In genomic region chr2:28751102-28751955, GRCh38 we compare ENCODE assay signal across 1 cellular context.
TF ChIP-seq lines count a peak whose summit lies in the region.

PPP1CB (plus strand) TSS chr2:28751830; CDS start chr2:28752125, 295 bp downstream.

TF ChIP-seq in K562, 482 proteins besides CTCF, POLR2A, EP300 and RAD21 (continued from another document and continues in another):
- TF ChIP-seq ETS1 (conservative IDR thresholded peaks at IDR 0.05; ENCODE audit: control insufficient read depth, low read depth, low read length) (0 out of 2 replicates have a peak, but pooled peaks have one; percentile 40), MAFK (IDR thresholded peaks at IDR 0.05; ENCODE audit: low read length) (no peak), ELK1 (CRISPR knock-in tag; IDR thresholded peaks at IDR 0.05) (no peak), ZC3H4 (CRISPR knock-in tag; IDR thresholded peaks at IDR 0.05; ENCODE audit: borderline replicate concordance) (no peak), RBM25 (IDR thresholded peaks at IDR 0.05; ENCODE audit: low read depth, low read length, severe bottlenecking) (no peak), EZH2 (IDR thresholded peaks at IDR 0.05; ENCODE audit: borderline replicate concordance, low read depth, low read length) (no peak), ATF7 (IDR thresholded peaks at IDR 0.05) (peak; percentile 88), BRD9 (IDR thresholded peaks at IDR 0.05; ENCODE audit: low read depth, partially characterized antibody) (peak; percentile 38), NFRKB (IDR thresholded peaks at IDR 0.05; ENCODE audit: low read depth) (peak; percentile 69; the same call in 1 of the 2 replicates), ZNF668 (CRISPR knock-in tag; IDR thresholded peaks at IDR 0.05) (no peak), ZNF324 (CRISPR knock-in tag; IDR thresholded peaks at IDR 0.05) (no peak), ZNF354B (CRISPR knock-in tag; IDR thresholded peaks at IDR 0.05) (no peak), STAT5A (IDR thresholded peaks at IDR 0.05; ENCODE audit: borderline replicate concordance, low read length) (no peak), RBM22 (IDR thresholded peaks at IDR 0.05; ENCODE audit: low read depth, low read length, poor library complexity, severe bottlenecking) (peak; percentile 3), ZKSCAN3 (CRISPR knock-in tag; IDR thresholded peaks at IDR 0.05) (no peak), MTA3 (IDR thresholded peaks at IDR 0.05; ENCODE audit: borderline replicate concordance) (peak; percentile 91), KDM4B (IDR thresholded peaks at IDR 0.05; ENCODE audit: borderline replicate concordance in 2 of 2, low read depth in 1 of 2) (0 out of 4 replicates have a peak, but pooled peaks of 1 of the 2 experiments have one; percentile 6), SNIP1 (IDR thresholded peaks at IDR 0.05; ENCODE audit: low read depth) (no peak), ZNF217 (CRISPR knock-in tag; IDR thresholded peaks at IDR 0.05) (no peak), KAT2B (IDR thresholded peaks at IDR 0.05; ENCODE audit: low read depth, low read length) (no peak), KLF16 (IDR thresholded peaks at IDR 0.05) (no peak), ZNF232 (CRISPR knock-in tag; IDR thresholded peaks at IDR 0.05) (no peak), ZBTB2 (IDR thresholded peaks at IDR 0.05) (peak; percentile 94), ZNF165 (CRISPR knock-in tag; IDR thresholded peaks at IDR 0.05; ENCODE audit: borderline replicate concordance) (no peak), DDX20 (tag; IDR thresholded peaks at IDR 0.05; ENCODE audit: low read depth) (no peak), ZNF717 (CRISPR knock-in tag; IDR thresholded peaks at IDR 0.05) (no peak), ILF3 (IDR thresholded peaks at IDR 0.05; ENCODE audit: borderline replicate concordance) (no peak), C11orf30 (IDR thresholded peaks at IDR 0.05; ENCODE audit: low read depth) (no peak), KLF6 (CRISPR knock-in tag; IDR thresholded peaks at IDR 0.05; ENCODE audit: borderline replicate concordance) (no peak), MAZ (CRISPR knock-in tag; conservative IDR thresholded peaks at IDR 0.05 in 1 of 2, IDR thresholded peaks at IDR 0.05 in 1 of 2) (peak in 1 of 2 experiments; percentile 85; a peak in 2 of 4 replicates), BCLAF1 (IDR thresholded peaks at IDR 0.05; ENCODE audit: borderline replicate concordance in 1 of 2, control insufficient read depth in 1 of 2, low read depth in 2 of 2, low read length in 1 of 2) (0 out of 4 replicates have a peak, but pooled peaks of 1 of the 2 experiments have one; percentile 37), ZNF586 (CRISPR knock-in tag; conservative IDR thresholded peaks at IDR 0.05) (0 out of 2 replicates have a peak, but pooled peaks have one; percentile 19), CGGBP1 (CRISPR knock-in tag; IDR thresholded peaks at IDR 0.05) (no peak), MBD2 (IDR thresholded peaks at IDR 0.05; ENCODE audit: borderline replicate concordance, low read depth) (peak; percentile 45; the same call in 1 of the 2 replicates), CHD1 (IDR thresholded peaks at IDR 0.05; ENCODE audit: low read length) (peak; percentile 85), NR2C1 (IDR thresholded peaks at IDR 0.05) (no peak), NR2C1 (tag; IDR thresholded peaks at IDR 0.05) (no peak), CHD2 (IDR thresholded peaks at IDR 0.05; ENCODE audit: low read depth, low read length) (no peak), TBP (optimal IDR thresholded peaks at IDR 0.05; ENCODE audit: low read depth, low read length) (peak; percentile 45), ZNF644 (tag; IDR thresholded peaks at IDR 0.05; ENCODE audit: low read depth) (no peak), SLC30A9 (CRISPR knock-in tag; IDR thresholded peaks at IDR 0.05) (no peak), BMI1 (IDR thresholded peaks at IDR 0.05; ENCODE audit: low read length) (no peak), SNRNP70 (optimal IDR thresholded peaks at IDR 0.05; ENCODE audit: low read depth, low read length) (no peak), SMARCE1 (IDR thresholded peaks at IDR 0.05) (no peak; the same call in 1 of the 2 replicates), RNF219 (CRISPR knock-in tag; IDR thresholded peaks at IDR 0.05) (no peak), OTX1 (CRISPR knock-in tag; IDR thresholded peaks at IDR 0.05) (0 out of 2 replicates have a peak, but pooled peaks have one; percentile 62), ZNF785 (CRISPR knock-in tag; IDR thresholded peaks at IDR 0.05) (no peak), JUND (IDR thresholded peaks at IDR 0.05; ENCODE audit: borderline replicate concordance, low read depth, low read length) (no peak), JUND (tag; IDR thresholded peaks at IDR 0.05; ENCODE audit: borderline replicate concordance, low read depth, low read length) (peak; percentile 51; the same call in 1 of the 3 replicates), CBFA2T2 (conservative IDR thresholded peaks at IDR 0.05) (no peak), ELF1 (tag; IDR thresholded peaks at IDR 0.05) (0 out of 2 replicates have a peak, but pooled peaks have one; percentile 16), LARP7 (IDR thresholded peaks at IDR 0.05) (no peak), NR2F6 (CRISPR knock-in tag; IDR thresholded peaks at IDR 0.05) (no peak), PYGO2 (tag; IDR thresholded peaks at IDR 0.05) (no peak), ZNF197 (CRISPR knock-in tag; IDR thresholded peaks at IDR 0.05; ENCODE audit: low read depth) (peak; percentile 76; the same call in 1 of the 2 replicates), THRA (IDR thresholded peaks at IDR 0.05) (no peak), TRIM25 (IDR thresholded peaks at IDR 0.05; ENCODE audit: borderline replicate concordance) (no peak), ATF6 (CRISPR knock-in tag; IDR thresholded peaks at IDR 0.05) (no peak; the same call in 1 of the 2 replicates), ZNF384 (IDR thresholded peaks at IDR 0.05; ENCODE audit: low read depth, low read length) (no peak), SMARCA5 (IDR thresholded peaks at IDR 0.05) (no peak; the same call in 1 of the 2 replicates)
- TF ChIP-seq, protein P1, sequence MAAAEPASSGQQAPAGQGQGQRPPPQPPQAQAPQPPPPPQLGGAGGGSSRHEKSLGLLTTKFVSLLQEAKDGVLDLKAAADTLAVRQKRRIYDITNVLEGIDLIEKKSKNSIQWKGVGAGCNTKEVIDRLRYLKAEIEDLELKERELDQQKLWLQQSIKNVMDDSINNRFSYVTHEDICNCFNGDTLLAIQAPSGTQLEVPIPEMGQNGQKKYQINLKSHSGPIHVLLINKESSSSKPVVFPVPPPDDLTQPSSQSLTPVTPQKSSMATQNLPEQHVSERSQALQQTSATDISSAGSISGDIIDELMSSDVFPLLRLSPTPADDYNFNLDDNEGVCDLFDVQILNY (CRISPR knock-in tag; IDR thresholded peaks at IDR 0.05), result no peak
